In the genomic region with DNA sequence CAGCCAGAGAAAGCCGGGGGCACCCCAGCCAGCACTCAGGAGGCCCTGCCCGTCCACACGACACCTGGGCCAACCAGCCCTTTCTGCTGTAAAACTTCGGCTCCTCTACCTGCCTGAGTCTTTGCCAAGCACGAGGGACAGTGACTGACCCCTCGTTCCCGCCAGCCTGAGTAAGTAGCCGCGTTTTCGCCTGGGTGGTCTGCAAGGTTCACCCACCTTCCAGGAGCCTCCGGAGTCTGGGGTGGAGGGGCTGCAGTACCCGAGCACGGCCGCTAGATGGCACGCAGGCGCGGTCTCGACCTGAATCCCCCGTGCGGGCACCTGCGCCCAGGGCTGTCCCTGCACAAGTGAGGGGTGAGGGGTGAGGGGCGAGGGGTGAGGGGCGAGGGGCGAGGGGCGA, we compare ENCODE assay signal across 8 cellular contexts.
A peak's percentile ranks its signal among the peaks of the same experiment; 100 is the strongest.
DNase-seq lines count a peak whose midpoint lies in the region; ATAC-seq and TF ChIP-seq lines count a peak whose summit lies in the region.

No MANE protein-coding gene starts in this region.

- no peaks in the 10 kb centered on the region for H3K36me3 ChIP-seq in BE2C
- no peaks in the 10 kb centered on the region for H3K36me3 ChIP-seq in tibial nerve

- no peak for TF ChIP-seq EP300 in tibial nerve (IDR thresholded peaks at IDR 0.05)

- H3K9me3 ChIP-seq in BE2C (no peaks in the 10 kb centered on the region), tibial nerve (peaks cover 0 to 17% (median 0%) of the 10 kb centered on the region in 4 donors)

- ATAC-seq in GM18868 (IDR thresholded peaks at IDR 0.05; ENCODE audit: unreplicated experiment) (no peak), GM19397 (IDR thresholded peaks at IDR 0.05; ENCODE audit: unreplicated experiment) (no peak)

- TF ChIP-seq POLR2A in tibial nerve (IDR thresholded peaks at IDR 0.05) = no peak

- H3K4me3 ChIP-seq in BE2C (ENCODE audit: low read depth, low read length) (no peak overlapping the region), HFF-Myc (replicated peaks; ENCODE audit: low read depth, low read length) (no peak overlapping the region), tibial nerve (no peak overlapping the region)

- peak; percentile 65 for TF ChIP-seq CTCF in BE2C (IDR thresholded peaks at IDR 0.05; ENCODE audit: low read depth, low read length)
- peak; percentile 34 for TF ChIP-seq CTCF in HFF-Myc (IDR thresholded peaks at IDR 0.05; ENCODE audit: low read depth, low read length, missing control alignments)
- TF ChIP-seq CTCF in tibial nerve (IDR thresholded peaks at IDR 0.05) = peak; percentile 51 to 76 (median 63)

- H3K27me3 ChIP-seq in BE2C (no peaks in the 10 kb centered on the region), tibial nerve (no peaks in the 10 kb centered on the region)

- WGBS in tibial nerve, 2 donors = 57 to 80% methylated on average over 1 to 7 of the region's 25 CpGs

- H3K4me1 ChIP-seq in BE2C = no peaks in the 10 kb centered on the region
- H3K4me1 ChIP-seq in tibial nerve = no peaks in the 10 kb centered on the region

- no peak overlapping the region for H3K27ac ChIP-seq in tibial nerve

- peak; percentile 63 for DNase-seq in BE2C
- DNase-seq in HFF-Myc (ENCODE audit: extremely low read depth, low read depth) = no peak
- DNase-seq in activated T-cell treated with anti-CD3 and anti-CD28 coated beads for 1 hour (ENCODE audit: low read depth) = peak; percentile 26
- peak; percentile 79 for DNase-seq in iPS-NIHi7 (ENCODE audit: extremely low spot score)
- no peak for DNase-seq in tibial nerve (ENCODE audit: low spot score in 2 of 2)
- no peak for DNase-seq in SKM-1 (lab: John Stamatoyannopoulos, UW; ENCODE audit: unreplicated experiment)

Comparison
In these comparisons a context has a peak if more than half of its experiments do, and no peak if none do; other contexts are left out.
1. DNase-seq: peak in BE2C (single experiment), activated T-cell treated with anti-CD3 and anti-CD28 coated beads for 1 hour (single experiment) and iPS-NIHi7 (single experiment); none in HFF-Myc (single experiment), tibial nerve (0 of 2) and SKM-1 (single experiment).
2. Peak in every context shown above with its lines, with median percentiles within 50 percentile points of each other: CTCF ChIP-seq.